8 cellular contexts compared by ENCODE assay signal in the genomic region with DNA sequence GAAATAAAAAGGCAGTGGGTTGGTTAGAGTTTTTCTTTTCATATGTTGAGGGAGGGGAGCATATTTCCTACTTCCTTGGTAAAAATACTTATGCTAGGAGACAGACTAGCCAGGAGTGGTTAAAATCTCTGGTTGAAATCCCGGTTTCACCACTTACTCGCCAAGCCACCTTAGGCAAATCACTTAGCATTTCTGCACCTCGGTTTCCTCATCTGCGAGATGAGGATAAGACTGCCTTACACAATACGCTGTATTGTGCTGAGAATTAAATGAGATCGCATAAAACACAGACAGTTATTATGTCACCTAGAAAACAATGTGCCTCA. TPM values are rescaled to one million over a fixed set of nuclear protein-coding genes. Genes with fewer than 3 reads are reported as not detected.
DNase-seq lines count a peak whose midpoint lies in the region; ATAC-seq and TF ChIP-seq lines count a peak whose summit lies in the region.

No MANE protein-coding gene starts in this region.

- H3K27ac ChIP-seq in heart right ventricle: peak overlapping the region in 8 of 10 donors; percentile 56 to 84 (median 73)
- peak overlapping the region in 1 of 2 donors; percentile 58 for H3K27ac ChIP-seq in aorta (ENCODE audit: low read depth in 1 of 2, low read length in 2 of 2)

- no peaks in the 10 kb centered on the region for H3K9me3 ChIP-seq in heart right ventricle
- no peaks in the 10 kb centered on the region for H3K9me3 ChIP-seq in mononuclear cell (ENCODE audit: low read depth, low read length)
- H3K9me3 ChIP-seq in aorta (ENCODE audit: control insufficient read depth, low read length): no peaks in the 10 kb centered on the region

- DNase-seq in heart right ventricle (no peak), cardiac septum (ENCODE audit: low spot score) (no peak), cardiac fibroblast (ENCODE audit: low read depth in 2 of 2) (peak; percentile 27 to 40), aorta (no peak), NCI-H2227 (lab: John Stamatoyannopoulos, UW; ENCODE audit: unreplicated experiment) (no peak), NCI-H774 (lab: John Stamatoyannopoulos, UW) (no peak), posterior cingulate gyrus (no peak)

- WGBS in heart right ventricle, 2 donors: 35 to 52% methylated on average over 6 of the region's 6 CpGs
- 13% methylated on average over 6 of the region's 6 CpGs for WGBS in aorta, 2 donors

- H3K36me3 ChIP-seq in heart right ventricle (peaks cover 0 to 6% (median 0%) of the 10 kb centered on the region in 9 donors), aorta (ENCODE audit: control insufficient read depth in 1 of 2, insufficient read depth in 2 of 2, low read length in 1 of 2) (no peaks in the 10 kb centered on the region)

- peaks cover 0 to 26% (median 0%) of the 10 kb centered on the region in 7 donors for H3K27me3 ChIP-seq in heart right ventricle
- peaks cover 13% of the 10 kb centered on the region for H3K27me3 ChIP-seq in mononuclear cell (ENCODE audit: insufficient read depth, low read length)
- H3K27me3 ChIP-seq in aorta (ENCODE audit: control insufficient read depth in 1 of 2, insufficient read depth in 2 of 2, low read length in 1 of 2): no peaks in the 10 kb centered on the region

- TF ChIP-seq CTCF in heart right ventricle (IDR thresholded peaks at IDR 0.05): no peak
- no peak for TF ChIP-seq CTCF in cardiac fibroblast (IDR thresholded peaks at IDR 0.05; ENCODE audit: low read depth, low read length)

- H3K4me3 ChIP-seq in heart right ventricle: peak overlapping the region; percentile 54 to 90 (median 84)
- peak overlapping the region; percentile 63 to 80 for H3K4me3 ChIP-seq in cardiac fibroblast (replicated peaks in 1 of 2; ENCODE audit: low read depth in 2 of 2, low read length in 2 of 2)
- peak overlapping the region; percentile 60 for H3K4me3 ChIP-seq in mononuclear cell (ENCODE audit: low read length)
- H3K4me3 ChIP-seq in aorta (ENCODE audit: low read length in 2 of 2): peak overlapping the region; percentile 98

- ATAC-seq in heart right ventricle: no peak
- ATAC-seq in aorta (ENCODE audit: low FRiP score): no peak

- intact Hi-C loops in heart right ventricle (cut with DNase I): loop anchor here in 7 of 10 donors (2.0 to 10.0 kb wide), 8 partner anchors 32 to 137 kb away; partner anchors contain the start of gene ALDH4A1 (in 2 of the 7)
- intact Hi-C loops in cardiac septum (cut with DNase I): no loop called here
- intact Hi-C loops in aorta (cut with DNase I): loop anchor here in 1 of 2 donors (5.0 kb wide), 1 partner anchor 57 kb away; no protein-coding TSS in a partner anchor
- intact Hi-C loops in posterior cingulate gyrus (cut with DNase I): loop anchor here (5.0 kb wide), 1 partner anchor 33 kb away; no protein-coding TSS in a partner anchor

- H3K4me1 ChIP-seq in heart right ventricle (peaks cover 7 to 62% (median 44%) of the 10 kb centered on the region in 9 donors), mononuclear cell (ENCODE audit: insufficient read depth, low read length) (peaks cover 66% of the 10 kb centered on the region), aorta (ENCODE audit: control insufficient read depth in 1 of 2, insufficient read depth in 2 of 2, low read length in 2 of 2) (no peaks in the 10 kb centered on the region)

RNA-seq across cellular contexts. Expression of gene IFFO2, which starts 1.4 kb away (rescaled TPM):
- total RNA-seq in heart right ventricle (1 to 10 TPM; 3.2 to 8.2 (median 4.7) TPM), cardiac septum (4.6 TPM), mononuclear cell (37.5 TPM), aorta (10 to 100 TPM; 21.5 to 34.7 TPM)
- polyA plus RNA-seq in heart right ventricle (1 to 10 TPM; 2.2 to 2.3 TPM), aorta (1 to 10 TPM; 3.9 to 5.4 TPM)

RNA-seq across cellular contexts. Expression of gene ALDH4A1, which starts 52.7 kb away (rescaled TPM):
- total RNA-seq in heart right ventricle (10 to 100 TPM; 18.5 to 60.8 (median 44.7) TPM), cardiac septum (50.3 TPM), mononuclear cell (0.73 TPM), aorta (10 to 100 TPM in 1 of 2 donors, 1 to 10 TPM in 1; 9.3 to 12.7 TPM)
- polyA plus RNA-seq in heart right ventricle (10 to 100 TPM; 12.7 to 24.0 TPM), aorta (1 to 10 TPM; 4.8 to 9.8 TPM)

Comparison
In these comparisons a context has a peak if more than half of its experiments do, and no peak if none do; other contexts are left out.
1. DNase-seq: peak in cardiac fibroblast (2 of 2); none in heart right ventricle (0 of 2), cardiac septum (single experiment), aorta (0 of 2), NCI-H2227 (single experiment), NCI-H774 (single experiment) and posterior cingulate gyrus (0 of 10).
2. Peak in every context shown above with its lines, with median percentiles within 50 percentile points of each other: H3K4me3 ChIP-seq.